Comparison of ENCODE assay signal across 2 cellular contexts in the genomic region with DNA sequence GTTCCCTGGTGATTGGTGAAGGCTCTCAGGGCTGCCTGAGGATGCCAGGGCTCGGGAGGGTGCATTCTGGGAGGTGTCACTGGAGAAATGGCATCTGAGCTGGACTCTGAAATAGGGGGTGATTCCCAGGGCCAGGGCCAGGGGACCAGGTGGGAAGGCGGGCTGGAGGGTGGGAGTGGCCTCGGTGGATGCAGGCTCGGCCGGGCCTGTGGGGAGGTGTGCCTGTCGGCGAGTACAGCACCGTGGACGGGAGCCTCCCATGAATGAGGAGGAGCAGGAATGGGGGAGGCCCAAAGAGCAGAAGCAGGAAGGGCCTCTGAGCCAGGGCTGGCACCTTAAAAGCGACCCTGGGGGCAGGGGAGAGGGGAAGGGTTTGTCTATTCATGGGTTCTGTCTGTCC.
TF ChIP-seq lines count a peak whose summit lies in the region.

No MANE protein-coding gene starts in this region.

TF ChIP-seq in GM23338, 12 proteins besides CTCF, POLR2A, EP300 and RAD21 (continues in another document):
- no peak for TF ChIP-seq EZH2phosphoT487 (IDR thresholded peaks at IDR 0.05; ENCODE audit: unreplicated experiment)
- no peak for TF ChIP-seq REST (IDR thresholded peaks at IDR 0.05; ENCODE audit: unreplicated experiment)
- no peak for TF ChIP-seq JUNB (IDR thresholded peaks at IDR 0.05; ENCODE audit: unreplicated experiment)
- no peak for TF ChIP-seq ZNF462 (CRISPR knock-in tag; IDR thresholded peaks at IDR 0.05)
- no peak for TF ChIP-seq EZH2 (IDR thresholded peaks at IDR 0.05; ENCODE audit: low read depth, unreplicated experiment)
- TF ChIP-seq POLR2AphosphoS5 (IDR thresholded peaks at IDR 0.05; ENCODE audit: low read depth) = no peak
- TF ChIP-seq NANOG (IDR thresholded peaks at IDR 0.05; ENCODE audit: borderline replicate concordance) = no peak
- no peak for TF ChIP-seq STAT1 (IDR thresholded peaks at IDR 0.05; ENCODE audit: unreplicated experiment)
- TF ChIP-seq ZNF331 (CRISPR knock-in tag; IDR thresholded peaks at IDR 0.05; ENCODE audit: low read depth) = no peak
- no peak for TF ChIP-seq ETS1 (IDR thresholded peaks at IDR 0.05)

TF ChIP-seq in H1, 55 proteins besides CTCF, POLR2A, EP300 and RAD21:
- TF ChIP-seq CTBP2 (IDR thresholded peaks at IDR 0.05; ENCODE audit: borderline replicate concordance, insufficient read depth, insufficient read length, low read length) (no peak), CBX8 (IDR thresholded peaks at IDR 0.05; ENCODE audit: borderline replicate concordance, low read depth, low read length) (no peak), CHD1 (IDR thresholded peaks at IDR 0.05; ENCODE audit: low read depth, low read length) (no peak), KDM1A (IDR thresholded peaks at IDR 0.05; ENCODE audit: borderline replicate concordance, low read length) (no peak), JUND (IDR thresholded peaks at IDR 0.05; ENCODE audit: low read length) (no peak), EGR1 (IDR thresholded peaks at IDR 0.05; ENCODE audit: borderline replicate concordance, low read depth, low read length) (no peak), GABPA (IDR thresholded peaks at IDR 0.05; ENCODE audit: borderline replicate concordance, insufficient read depth, low read length) (no peak), SP2 (IDR thresholded peaks at IDR 0.05; ENCODE audit: low read length) (no peak), RFX5 (IDR thresholded peaks at IDR 0.05; ENCODE audit: borderline replicate concordance, low read depth, low read length) (no peak), TAF7 (optimal IDR thresholded peaks at IDR 0.05; ENCODE audit: borderline replicate concordance, low read depth, low read length) (no peak), POU5F1 (IDR thresholded peaks at IDR 0.05; ENCODE audit: low read depth, low read length) (no peak), JUN (IDR thresholded peaks at IDR 0.05; ENCODE audit: low read depth, low read length) (no peak), RXRA (IDR thresholded peaks at IDR 0.05; ENCODE audit: insufficient read depth, low read depth, low read length) (no peak), ATF2 (IDR thresholded peaks at IDR 0.05; ENCODE audit: low read length) (no peak), HDAC6 (IDR thresholded peaks at IDR 0.05; ENCODE audit: low read depth, low read length) (no peak), PHF8 (conservative IDR thresholded peaks at IDR 0.05; ENCODE audit: low read depth, low read length) (no peak), SIX5 (IDR thresholded peaks at IDR 0.05; ENCODE audit: low read depth, low read length) (no peak), SIN3A (conservative IDR thresholded peaks at IDR 0.05 in 1 of 2, IDR thresholded peaks at IDR 0.05 in 1 of 2; ENCODE audit: low read depth in 1 of 2, low read length in 2 of 2) (no peak)
- TF ChIP-seq, protein P1, sequence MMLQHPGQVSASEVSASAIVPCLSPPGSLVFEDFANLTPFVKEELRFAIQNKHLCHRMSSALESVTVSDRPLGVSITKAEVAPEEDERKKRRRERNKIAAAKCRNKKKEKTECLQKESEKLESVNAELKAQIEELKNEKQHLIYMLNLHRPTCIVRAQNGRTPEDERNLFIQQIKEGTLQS (IDR thresholded peaks at IDR 0.05; ENCODE audit: insufficient read depth, low read depth, low read length) = no peak
TF ChIP-seq in H1: peak in this region for 0.
